8 cellular contexts compared by ENCODE assay signal in genomic region chr9:137590469-137591383, GRCh38. TPM values are rescaled to one million over a fixed set of nuclear protein-coding genes. Genes with fewer than 3 reads are reported as not detected.
DNase-seq lines count a peak whose midpoint lies in the region; ATAC-seq and TF ChIP-seq lines count a peak whose summit lies in the region.

Gene ZMYND19 (minus strand): TSS chr9:137590512. CDS start chr9:137590263, 249 bp downstream.

- no peak within 1 kb of the TSS for H3T11ph ChIP-seq in H9 (ENCODE audit: low read length)

- H3K4me3 ChIP-seq in MG63 (peak within 1 kb of the TSS; percentile 81), neuronal stem cell (ENCODE audit: low read length in 2 of 2) (peak within 1 kb of the TSS; percentile 97 to 98), subcutaneous abdominal adipose tissue (ENCODE audit: low read depth in 1 of 5, low read length in 5 of 5) (peak within 1 kb of the TSS; percentile 66 to 83 (median 74))

- H2BK12ac ChIP-seq in H9 (ENCODE audit: insufficient read length, low read depth, low read length), result no peak within 1 kb of the TSS
- no peak within 1 kb of the TSS for H2BK12ac ChIP-seq in neuronal stem cell (ENCODE audit: low read length)

- no peaks in the 10 kb centered on the region for H4K20me1 ChIP-seq in H9 (ENCODE audit: control insufficient read depth, insufficient read depth, insufficient read length)

- H3K27ac ChIP-seq in H9 (ENCODE audit: insufficient read length, low read depth, low read length), result no peak within 1 kb of the TSS
- H3K27ac ChIP-seq in foreskin keratinocyte, result peak within 1 kb of the TSS; percentile 13
- H3K27ac ChIP-seq in neuronal stem cell (replicated peaks; ENCODE audit: low read length), result peak within 1 kb of the TSS; percentile 28
- H3K27ac ChIP-seq in subcutaneous abdominal adipose tissue (ENCODE audit: low read depth, low read length), result no peak within 1 kb of the TSS

- H3K4me3 Mint-ChIP-seq in H9, result peak within 1 kb of the TSS; percentile 95 to 99

- H3K9me3 ChIP-seq in H9 (ENCODE audit: control insufficient read depth, low read depth, low read length) (no peaks in the 10 kb centered on the region), MG63 (no peaks in the 10 kb centered on the region), neuronal stem cell (replicated peaks in 1 of 2; ENCODE audit: control insufficient read depth in 2 of 2, insufficient read depth in 1 of 2, low read depth in 1 of 2, low read length in 2 of 2) (no peaks in the 10 kb centered on the region), subcutaneous abdominal adipose tissue (ENCODE audit: control insufficient read depth in 5 of 5, low read length in 5 of 5) (no peaks in the 10 kb centered on the region)

- H4K5ac ChIP-seq in H9 (ENCODE audit: insufficient read length, low read depth, low read length), result no peak within 1 kb of the TSS

- H2BK5ac ChIP-seq in H9 (ENCODE audit: insufficient read length, low read length) (no peak within 1 kb of the TSS), neuronal stem cell (ENCODE audit: low read length) (peak within 1 kb of the TSS; percentile 90)

- H3K36me3 ChIP-seq in MG63 (peaks cover 32% of the 10 kb centered on the region), neuronal stem cell (replicated peaks in 1 of 2; ENCODE audit: control insufficient read depth in 2 of 2, insufficient read depth in 2 of 2, low read length in 2 of 2) (peaks cover 31 to 37% of the 10 kb centered on the region in 2 donors), subcutaneous abdominal adipose tissue (ENCODE audit: control insufficient read depth in 5 of 5, insufficient read depth in 5 of 5, low read length in 5 of 5) (peaks cover 0 to 27% (median 19%) of the 10 kb centered on the region in 5 donors)

- H2BK20ac ChIP-seq in H9 (ENCODE audit: low read depth, low read length, poor library complexity, severe bottlenecking), result no peak within 1 kb of the TSS

- no peaks in the 10 kb centered on the region for H3K27me3 ChIP-seq in H9 (ENCODE audit: insufficient read depth, low read length)
- H3K27me3 ChIP-seq in MG63, result no peaks in the 10 kb centered on the region
- no peaks in the 10 kb centered on the region for H3K27me3 ChIP-seq in foreskin keratinocyte
- H3K27me3 ChIP-seq in neuronal stem cell (ENCODE audit: control insufficient read depth in 3 of 3, insufficient read depth in 3 of 3, low read depth in 1 of 3, low read length in 3 of 3), result no peaks in the 10 kb centered on the region
- H3K27me3 ChIP-seq in subcutaneous abdominal adipose tissue (ENCODE audit: control insufficient read depth in 5 of 5, insufficient read depth in 4 of 5, low read length in 5 of 5), result no peaks in the 10 kb centered on the region

- H3K9me3 Mint-ChIP-seq in H9, result no peaks in the 10 kb centered on the region; a peak in 1 of 5 replicates

- H3K4me1 Mint-ChIP-seq in H9, result peaks cover 5 to 14% of the 10 kb centered on the region in 2 experiments; a peak in 3 of 4 replicates

- H3K27me3 Mint-ChIP-seq in H9 (ENCODE audit: low read depth), result peaks cover 13% of the 10 kb centered on the region

- H2AFZ ChIP-seq in H9 (ENCODE audit: low read length) (no peak within 1 kb of the TSS), neuronal stem cell (ENCODE audit: low read length) (peak within 1 kb of the TSS; percentile 97)

- peaks cover 4% of the 10 kb centered on the region; the same call in 1 of the 2 replicates for H3K79me2 ChIP-seq in H9 (ENCODE audit: insufficient read depth, low read length)

- H3K9ac ChIP-seq in H9 (ENCODE audit: extremely low read depth, insufficient read length, low read length), result peak within 1 kb of the TSS; percentile 80
- H3K9ac ChIP-seq in neuronal stem cell (ENCODE audit: low read depth, low read length, poor library complexity), result peak within 1 kb of the TSS; percentile 99
- peak within 1 kb of the TSS; percentile 56 to 86 (median 81) for H3K9ac ChIP-seq in subcutaneous abdominal adipose tissue (ENCODE audit: low read length in 5 of 5)

- H3K79me1 ChIP-seq in H9 (ENCODE audit: insufficient read depth, low read depth, low read length, poor library complexity, severe bottlenecking) (peaks cover 6% of the 10 kb centered on the region), neuronal stem cell (ENCODE audit: low read depth, low read length) (peaks cover 22% of the 10 kb centered on the region)

- H3K14ac ChIP-seq in H9 (ENCODE audit: insufficient read depth, low read length) (peak within 1 kb of the TSS; percentile 87), neuronal stem cell (ENCODE audit: low read length) (peak within 1 kb of the TSS; percentile 89)

- H2BK120ac ChIP-seq in H9 (ENCODE audit: low read depth, low read length, poor library complexity, severe bottlenecking) (no peak within 1 kb of the TSS), neuronal stem cell (ENCODE audit: low read depth, low read length) (no peak within 1 kb of the TSS)

- H3K23ac ChIP-seq in H9 (ENCODE audit: insufficient read length, low read depth, low read length) (no peak within 1 kb of the TSS), neuronal stem cell (ENCODE audit: low read depth, low read length, poor library complexity) (peak within 1 kb of the TSS; percentile 93)

- H3K27ac Mint-ChIP-seq in H9, result peak within 1 kb of the TSS; percentile 12 to 98 (median 97); a peak in 3 of 7 replicates

- peak; percentile 81 for DNase-seq in ELF-1 (ENCODE audit: low read depth, low spot score)
- peak; percentile 85 for DNase-seq in H9
- DNase-seq in MG63, result peak; percentile 80
- DNase-seq in SIG-M5 (lab: John Stamatoyannopoulos, UW), result peak; percentile 28
- peak; percentile 96 for DNase-seq in activated effector memory CD4-positive, alpha-beta T cell treated with anti-CD3 and anti-CD28 coated beads, Interleukin-2, amount 50 U/mL, for 16 hours
- peak in 1 of 2 donors; percentile 62 for DNase-seq in foreskin keratinocyte
- DNase-seq in neuronal stem cell (ENCODE audit: low spot score), result peak; percentile 92

- H4K8ac ChIP-seq in H9 (replicated peaks; ENCODE audit: insufficient read length, low read depth, low read length) (no peak within 1 kb of the TSS), neuronal stem cell (ENCODE audit: low read depth, low read length) (no peak within 1 kb of the TSS)

- H3K56ac ChIP-seq in H9 (ENCODE audit: insufficient read length, low read depth, low read length), result no peak within 1 kb of the TSS

- no CpG with 5 or more reads among the region's 113 CpGs for WGBS in H9 (ENCODE audit: extremely low coverage, insufficient read length, low lambda C conversion rate)
- WGBS in neuronal stem cell (ENCODE audit: extremely low coverage in 2 of 2, insufficient read length in 2 of 2, insufficient replicate concordance in 1 of 2), 2 donors, result no CpG with 5 or more reads among the region's 113 CpGs

- ATAC-seq in foreskin keratinocyte, result peak; percentile 90

- H4K91ac ChIP-seq in H9 (ENCODE audit: insufficient read length, low read depth, low read length), result no peak within 1 kb of the TSS
- peak within 1 kb of the TSS; percentile 64 for H4K91ac ChIP-seq in neuronal stem cell (ENCODE audit: low read depth, low read length, poor library complexity)

- no peak within 1 kb of the TSS for H3K4ac ChIP-seq in H9 (ENCODE audit: low read depth, low read length)
- H3K4ac ChIP-seq in neuronal stem cell (ENCODE audit: low read length), result peak within 1 kb of the TSS; percentile 66

- peaks cover 9% of the 10 kb centered on the region for H3K23me2 ChIP-seq in H9 (ENCODE audit: insufficient read length, low read depth, low read length, poor library complexity, severe bottlenecking)

- TF ChIP-seq CTCF in H9 (conservative IDR thresholded peaks at IDR 0.05) (no peak; the same call in 2 of the 3 replicates), foreskin keratinocyte (conservative IDR thresholded peaks at IDR 0.05) (no peak)

- H3K18ac ChIP-seq in H9 (ENCODE audit: insufficient read length, low read depth, low read length) (peak within 1 kb of the TSS; percentile 51), neuronal stem cell (ENCODE audit: low read length) (peak within 1 kb of the TSS; percentile 94)

- peaks cover 4% of the 10 kb centered on the region; the same call in 1 of the 2 replicates for H3K4me1 ChIP-seq in H9 (ENCODE audit: insufficient read depth, low read length)
- H3K4me1 ChIP-seq in foreskin keratinocyte, result peaks cover 5% of the 10 kb centered on the region
- peaks cover 7 to 13% of the 10 kb centered on the region in 2 donors for H3K4me1 ChIP-seq in neuronal stem cell (ENCODE audit: control insufficient read depth in 2 of 2, insufficient read depth in 1 of 2, low read depth in 1 of 2, low read length in 2 of 2)
- H3K4me1 ChIP-seq in subcutaneous abdominal adipose tissue (ENCODE audit: control insufficient read depth in 5 of 5, insufficient read depth in 5 of 5, low read length in 5 of 5), result peaks cover 2 to 20% (median 17%) of the 10 kb centered on the region in 5 donors

- H3K4me2 ChIP-seq in H9 (ENCODE audit: insufficient read depth, insufficient read length, low read length) (peak within 1 kb of the TSS; percentile 95), neuronal stem cell (ENCODE audit: insufficient read depth, low read length, poor library complexity, severe bottlenecking) (peak within 1 kb of the TSS; percentile 97)

- H2AK5ac ChIP-seq in H9 (ENCODE audit: insufficient read length, low read length) (no peak within 1 kb of the TSS), neuronal stem cell (ENCODE audit: low read depth, low read length) (peak within 1 kb of the TSS; percentile 96)

- peaks cover 22 to 38% (median 31%) of the 10 kb centered on the region in 3 experiments; a peak in 6 of 7 replicates for H3K36me3 Mint-ChIP-seq in H9 (ENCODE audit: insufficient read depth in 1 of 3, low read depth in 3 of 3)

- H2BK15ac ChIP-seq in H9 (ENCODE audit: low read depth, low read length) (no peak within 1 kb of the TSS; the same call in 1 of the 2 replicates), neuronal stem cell (ENCODE audit: low read length) (peak within 1 kb of the TSS; percentile 67)

RNA-seq across cellular contexts. Expression of gene ZMYND19, which starts in this region (rescaled TPM):
- total RNA-seq in H9 (2021), result 79.2 and 82.3 TPM in 2 replicates
- 19.0 and 33.8 TPM in 2 replicates for total RNA-seq in MG63 (2014; rRNA removed; shearing (Covaris generic); ENCODE audit: low replicate concordance)
- total RNA-seq in foreskin keratinocyte, result 41.8 and 56.1 TPM in 2 replicates
- polyA plus RNA-seq in foreskin keratinocyte, result 51.4 and 64.6 TPM in 2 replicates
- polyA plus RNA-seq in neuronal stem cell (2013, experiment 1 of 2), result 28.9 TPM
- polyA plus RNA-seq in neuronal stem cell (2013, experiment 2 of 2), result 28.0 TPM

Comparison
In these comparisons a context has a peak if more than half of its experiments do, and no peak if none do; other contexts are left out.
1. H3K27ac ChIP-seq: peak in foreskin keratinocyte (single experiment) and neuronal stem cell (single experiment); none in H9 (single experiment) and subcutaneous abdominal adipose tissue (single experiment).
2. Peak in every context shown above with its lines, with median percentiles within 50 percentile points of each other: H3K9ac ChIP-seq and H3K4me3 ChIP-seq.